In the genomic region with DNA sequence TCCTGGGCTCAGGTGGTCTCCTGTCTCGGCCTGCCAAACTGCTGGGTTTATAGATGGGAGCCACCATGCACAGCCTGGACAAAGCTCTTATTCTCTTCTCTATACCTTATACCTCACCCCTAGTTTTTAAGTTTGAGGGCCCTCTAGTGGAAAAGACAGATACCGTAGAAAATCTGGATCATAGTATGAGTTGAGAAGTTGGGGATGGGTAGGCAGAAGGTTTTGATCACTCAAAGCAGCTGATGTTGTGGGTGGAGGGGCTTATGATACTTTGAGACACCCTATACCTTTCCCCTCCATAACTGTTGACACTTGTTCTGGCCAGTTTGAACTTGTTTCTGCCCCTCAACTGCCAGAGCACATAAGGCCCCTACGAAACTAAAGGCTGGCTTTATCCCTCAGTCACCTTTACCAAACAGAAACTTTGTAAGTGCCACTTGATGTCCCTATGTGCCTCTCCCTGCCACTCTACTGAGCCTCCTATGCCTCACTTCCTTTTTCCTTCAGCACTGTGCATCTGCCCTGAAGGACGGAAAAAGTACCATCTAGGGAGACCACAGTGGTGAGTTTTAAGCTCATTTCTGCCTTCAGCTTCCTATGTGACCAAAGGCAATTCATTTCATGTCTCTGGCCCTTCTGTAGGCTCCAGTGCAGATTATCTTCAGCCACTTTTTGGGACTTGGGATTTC, we compare ENCODE assay signal across 8 cellular contexts. TPM values are rescaled to one million over a fixed set of nuclear protein-coding genes. Genes with fewer than 3 reads are reported as not detected.
DNase-seq lines count a peak whose midpoint lies in the region; ATAC-seq and FAIRE-seq lines count a peak whose summit lies in the region.

No MANE protein-coding gene starts in this region.

- H3K27me3 ChIP-seq in HAP-1 (ENCODE audit: low read depth) (no peaks in the 10 kb centered on the region), small intestine (ENCODE audit: control insufficient read depth in 2 of 2, insufficient read depth in 2 of 2, low read length in 2 of 2) (no peaks in the 10 kb centered on the region)

- peaks cover 69 to 78% of the 10 kb centered on the region in 2 donors for H3K4me1 Mint-ChIP-seq in effector memory CD8-positive, alpha-beta T cell (ENCODE audit: low read depth in 2 of 2)

- 81 to 88% (median 83%) methylated on average over 4 of the region's 4 CpGs for WGBS in small intestine, 3 donors

- no peaks in the 10 kb centered on the region; the same call in 1 of the 2 replicates for H3K4me1 ChIP-seq in HAP-1
- peaks cover 16 to 31% of the 10 kb centered on the region in 2 donors for H3K4me1 ChIP-seq in small intestine (ENCODE audit: control insufficient read depth in 2 of 2, insufficient read depth in 1 of 2, low read depth in 1 of 2, low read length in 1 of 2)

- peak overlapping the region in 1 of 2 donors; percentile 23 for H3K4me3 Mint-ChIP-seq in effector memory CD8-positive, alpha-beta T cell

- peak; percentile 69 for ATAC-seq in effector memory CD8-positive, alpha-beta T cell (replicated peaks)
- peak; percentile 74 for ATAC-seq in stimulated activated naive CD8-positive, alpha-beta T cell treated with anti-CD3 and anti-CD28 coated beads, Interleukin-15, Interleukin-2, amounts not matched to agents 100 U/mL and 50 U/mL, for 24 hours
- no peak for ATAC-seq in HG02970 (IDR thresholded peaks at IDR 0.05; ENCODE audit: low FRiP score, unreplicated experiment)

- H3K27ac Mint-ChIP-seq in effector memory CD8-positive, alpha-beta T cell: peak overlapping the region; percentile 32 to 81

- no peak overlapping the region for H3K4me3 ChIP-seq in HAP-1
- H3K4me3 ChIP-seq in small intestine (ENCODE audit: low read depth in 1 of 2, low read length in 2 of 2): no peak overlapping the region

- H3K9me3 ChIP-seq in HAP-1: no peaks in the 10 kb centered on the region
- H3K9me3 ChIP-seq in small intestine (ENCODE audit: control insufficient read depth, low read depth): no peaks in the 10 kb centered on the region

- DNase-seq in NCI-H2171 treated with DMSO at 0.1 percent for 48 hours (lab: John Stamatoyannopoulos, UW) (peak; percentile 46), NCI-H2171 (lab: John Stamatoyannopoulos, UW) (no peak), HAP-1 (ENCODE audit: low spot score in 2 of 2) (peak; percentile 29 to 51), NOMO-1 treated with dmso at 0.1 percent for 144 hours (lab: John Stamatoyannopoulos, UW; ENCODE audit: unreplicated experiment) (peak; percentile 38), small intestine (no peak)
- no peak for DNase-seq in effector memory CD8-positive, alpha-beta T cell
- DNase-seq in stimulated activated naive CD8-positive, alpha-beta T cell treated with anti-CD3 and anti-CD28 coated beads, Interleukin-15, Interleukin-2, amounts not matched to agents 100 U/mL and 50 U/mL, for 24 hours: no peak

- H3K27ac ChIP-seq in small intestine (ENCODE audit: low read depth in 1 of 2, low read length in 1 of 2): no peak overlapping the region

- in situ Hi-C loops in HAP-1 (cut with MboI; ENCODE audit: low sequenced_read_pairs): no loop called here

- H3K36me3 ChIP-seq in HAP-1 (replicated peaks) (0 out of 2 replicates have a peak, but pooled peaks cover 3% of the 10 kb centered on the region), small intestine (ENCODE audit: control insufficient read depth in 2 of 2, insufficient read depth in 2 of 2, low read length in 2 of 2) (no peaks in the 10 kb centered on the region)

- no peak for FAIRE-seq in small intestine (lab: Jason Lieb, UNC)

- H3K36me3 Mint-ChIP-seq in effector memory CD8-positive, alpha-beta T cell (ENCODE audit: insufficient read depth): peaks cover 16% of the 10 kb centered on the region

- H3K9me3 Mint-ChIP-seq in effector memory CD8-positive, alpha-beta T cell: no peaks in the 10 kb centered on the region

- no peaks in the 10 kb centered on the region for H3K27me3 Mint-ChIP-seq in effector memory CD8-positive, alpha-beta T cell

RNA-seq across cellular contexts. Expression of gene RALY, which starts 28.6 kb away (rescaled TPM):
- polyA plus RNA-seq in small intestine: 100 to 1,000 TPM; 138 to 166 (median 152) TPM

Comparison
In these comparisons a context has a peak if more than half of its experiments do, and no peak if none do; other contexts are left out.
1. DNase-seq: peak in NCI-H2171 treated with DMSO at 0.1 percent for 48 hours (single experiment), HAP-1 (2 of 2) and NOMO-1 treated with dmso at 0.1 percent for 144 hours (single experiment); none in NCI-H2171 (single experiment), effector memory CD8-positive, alpha-beta T cell (0 of 3), stimulated activated naive CD8-positive, alpha-beta T cell treated with anti-CD3 and anti-CD28 coated beads, Interleukin-15, Interleukin-2, amounts not matched to agents 100 U/mL and 50 U/mL, for 24 hours (single experiment) and small intestine (single experiment).